Comparison of ENCODE assay signal across 17 cellular contexts in genomic region chr11:40537734-40538133, GRCh38.
DNase-seq lines count a peak whose midpoint lies in the region; ATAC-seq and TF ChIP-seq lines count a peak whose summit lies in the region.
"Had no signal": no experiment of that assay in that cellular context is flagged by ENCODE, and none has a peak within 500 bp of the region (broad histone marks: within the 10 kb centered on the region; RNA-seq: fewer than 3 reads in every experiment).

No MANE protein-coding gene starts in this region.

- no peak overlapping the region for H3K4me3 ChIP-seq in naive thymus-derived CD4-positive, alpha-beta T cell (ENCODE audit: low read length)
- H3K4me3 ChIP-seq: A549; BLaER1 treated with 17β-estradiol and CSF1 and Interleukin-3, amounts not matched to agents 10 nM and 100 nM had no signal

- intact Hi-C loops in naive thymus-derived CD4-positive, alpha-beta T cell (cut with micrococcal nuclease), result no loop called here

- H3K4me3 Mint-ChIP-seq in WTC11, result no peak overlapping the region
- no peak overlapping the region for H3K4me3 Mint-ChIP-seq in naive thymus-derived CD4-positive, alpha-beta T cell
- H3K4me3 Mint-ChIP-seq: B cell; CD4-positive, alpha-beta T cell; CD8-positive, alpha-beta T cell had no signal

- CTCF ChIA-PET in WTC11 (lab: Charles Lee), result no interaction called here
- CTCF ChIA-PET in naive thymus-derived CD4-positive, alpha-beta T cell (lab: Charles Lee), result no interaction called here

- H3K4me1 Mint-ChIP-seq in WTC11, result peaks cover 11% of the 10 kb centered on the region
- H3K4me1 Mint-ChIP-seq in naive thymus-derived CD4-positive, alpha-beta T cell, result no peaks in the 10 kb centered on the region
- H3K4me1 Mint-ChIP-seq: B cell had no signal

- H3K27ac ChIP-seq in naive thymus-derived CD4-positive, alpha-beta T cell (ENCODE audit: low read depth, low read length), result no peak overlapping the region
- H3K27ac ChIP-seq: 22Rv1; A549; BLaER1 treated with 17β-estradiol and CSF1 and Interleukin-3, amounts not matched to agents 10 nM and 100 nM; C4-2B had no signal

- no peaks in the 10 kb centered on the region for H3K36me3 Mint-ChIP-seq in WTC11
- H3K36me3 Mint-ChIP-seq in naive thymus-derived CD4-positive, alpha-beta T cell, result no peaks in the 10 kb centered on the region
- H3K36me3 Mint-ChIP-seq: CD8-positive, alpha-beta T cell had no signal

- no peak for TF ChIP-seq CTCF in WTC11 (IDR thresholded peaks at IDR 0.05)

- DNase-seq in NCI-H82 (lab: John Stamatoyannopoulos, UW), result peak; percentile 8
- no peak for DNase-seq in NCI-H82 treated with DMSO at 0.1 percent for 48 hours (lab: John Stamatoyannopoulos, UW; ENCODE audit: unreplicated experiment)
- DNase-seq in WTC11 (ENCODE audit: low spot score), result no peak
- DNase-seq in islet precursor cell, result no peak
- DNase-seq in naive thymus-derived CD4-positive, alpha-beta T cell, result no peak
- DNase-seq: AML-193; Caco-2; Calu3; CD4-positive, alpha-beta T cell; CD8-positive, alpha-beta T cell; DMS79 treated with DMSO at 0.1 percent for 48 hours; GF-D8 had no signal

- H3K27ac Mint-ChIP-seq in WTC11, result no peak overlapping the region
- no peak overlapping the region for H3K27ac Mint-ChIP-seq in naive thymus-derived CD4-positive, alpha-beta T cell
- H3K27ac Mint-ChIP-seq: B cell; CD4-positive, alpha-beta T cell; CD8-positive, alpha-beta T cell had no signal

- no peaks in the 10 kb centered on the region for H3K4me1 ChIP-seq in naive thymus-derived CD4-positive, alpha-beta T cell (ENCODE audit: control insufficient read depth in 2 of 2, insufficient read depth in 2 of 2, low read length in 2 of 2)
- H3K4me1 ChIP-seq: A549, Caco-2 had no signal

- no peaks in the 10 kb centered on the region for H3K27me3 ChIP-seq in naive thymus-derived CD4-positive, alpha-beta T cell (ENCODE audit: control insufficient read depth in 2 of 2, insufficient read depth in 2 of 2, low read length in 2 of 2)
- H3K27me3 ChIP-seq: BLaER1 treated with 17β-estradiol and CSF1 and Interleukin-3, amounts not matched to agents 10 nM and 100 nM had no signal

- H3K9me3 ChIP-seq in naive thymus-derived CD4-positive, alpha-beta T cell (ENCODE audit: control insufficient read depth in 2 of 3, low read length in 3 of 3), result no peaks in the 10 kb centered on the region
- H3K9me3 ChIP-seq: A549; BLaER1 treated with 17β-estradiol and CSF1 and Interleukin-3, amounts not matched to agents 10 nM and 100 nM; Caco-2 had no signal

- H3K9me3 Mint-ChIP-seq in WTC11, result no peaks in the 10 kb centered on the region
- peaks cover under 1 to 22% (median 11%) of the 10 kb centered on the region in 11 donors for H3K9me3 Mint-ChIP-seq in naive thymus-derived CD4-positive, alpha-beta T cell

- POLR2A ChIA-PET in WTC11 (lab: Charles Lee), result no interaction called here
- POLR2A ChIA-PET in naive thymus-derived CD4-positive, alpha-beta T cell (lab: Charles Lee), result no interaction called here

- H3K36me3 ChIP-seq in naive thymus-derived CD4-positive, alpha-beta T cell (ENCODE audit: control insufficient read depth in 2 of 3, insufficient read depth in 3 of 3, low read length in 3 of 3), result no peaks in the 10 kb centered on the region
- H3K36me3 ChIP-seq: BLaER1 treated with 17β-estradiol and CSF1 and Interleukin-3, amounts not matched to agents 10 nM and 100 nM had no signal

- peak; percentile 52 for ATAC-seq in WTC11
- no peak for ATAC-seq in naive thymus-derived CD4-positive, alpha-beta T cell
- ATAC-seq: A549; CD8-positive, alpha-beta T cell had no signal

- no peaks in the 10 kb centered on the region; the same call in 1 of the 2 replicates for H3K27me3 Mint-ChIP-seq in WTC11 (ENCODE audit: low read depth)
- H3K27me3 Mint-ChIP-seq in naive thymus-derived CD4-positive, alpha-beta T cell, result no peaks in the 10 kb centered on the region
- H3K27me3 Mint-ChIP-seq: B cell; CD4-positive, alpha-beta T cell had no signal

TF ChIP-seq in WTC11, 78 proteins besides CTCF, POLR2A, EP300 and RAD21:
- TF ChIP-seq SOX15 (CRISPR knock-in tag; IDR thresholded peaks at IDR 0.05) (no peak), MXD4 (CRISPR knock-in tag; IDR thresholded peaks at IDR 0.05; ENCODE audit: borderline replicate concordance) (no peak), PREB (CRISPR knock-in tag; IDR thresholded peaks at IDR 0.05; ENCODE audit: borderline replicate concordance) (no peak)
